In the genomic region with DNA sequence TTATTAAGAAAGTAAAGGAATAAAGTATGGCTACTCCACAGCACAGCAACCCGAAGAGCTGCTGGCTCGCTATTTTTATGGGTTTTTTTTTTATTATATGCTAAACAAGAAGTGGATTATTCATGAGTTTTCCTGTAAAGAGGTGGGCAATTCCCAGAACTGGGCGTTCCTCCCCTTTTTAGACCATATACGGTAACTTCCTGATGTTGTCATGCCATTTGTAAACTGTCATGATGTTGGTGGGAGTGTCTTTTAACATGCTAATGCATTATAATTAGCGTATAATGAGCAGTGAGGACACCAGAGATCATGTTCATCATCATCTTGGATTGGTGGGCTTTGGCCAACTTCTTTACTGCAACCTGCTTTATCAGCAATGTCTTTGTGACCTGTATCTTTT, we compare ENCODE assay signal across 20 cellular contexts.
DNase-seq lines count a peak whose midpoint lies in the region; ATAC-seq, FAIRE-seq and TF ChIP-seq lines count a peak whose summit lies in the region.
"Had no signal": no experiment of that assay in that cellular context is flagged by ENCODE, and none has a peak within 500 bp of the region (broad histone marks: within the 10 kb centered on the region; RNA-seq: fewer than 3 reads in every experiment).

No MANE protein-coding gene starts in this region.

- no peak for TF ChIP-seq CTCF in KMS-11 (conservative IDR thresholded peaks at IDR 0.05; ENCODE audit: low read depth, low read length)
- TF ChIP-seq CTCF in keratinocyte (optimal IDR thresholded peaks at IDR 0.05 in 1 of 3, IDR thresholded peaks at IDR 0.05 in 1 of 3, conservative IDR thresholded peaks at IDR 0.05 in 1 of 3; ENCODE audit: extremely low read depth in 1 of 3, insufficient read depth in 2 of 3, low read length in 3 of 3): no peak
- TF ChIP-seq CTCF in nephron (IDR thresholded peaks at IDR 0.05; ENCODE audit: unreplicated experiment in 3 of 3): no peak
- TF ChIP-seq CTCF in mucosa of descending colon (IDR thresholded peaks at IDR 0.05): no peak
- no peak for TF ChIP-seq CTCF in endothelial cell (IDR thresholded peaks at IDR 0.05; ENCODE audit: unreplicated experiment)

- H3K4me1 ChIP-seq in KMS-11 (ENCODE audit: low read depth, poor library complexity, severe bottlenecking) (peaks cover 41% of the 10 kb centered on the region), keratinocyte (ENCODE audit: control insufficient read depth, extremely low read depth, insufficient read depth, low read length) (peaks cover 10% of the 10 kb centered on the region), mucosa of descending colon (ENCODE audit: low read depth) (no peaks in the 10 kb centered on the region)
- H3K4me1 ChIP-seq: HAP-1 had no signal

- peak overlapping the region; percentile 83; the same call in 1 of the 2 replicates for H3K4me2 ChIP-seq in KMS-11
- H3K4me2 ChIP-seq in keratinocyte (ENCODE audit: control insufficient read depth, extremely low read depth, insufficient read depth, low read depth, low read length): no peak overlapping the region
- H3K4me2 ChIP-seq: BLaER1 had no signal

- H3K4me3 ChIP-seq in KMS-11 (IDR thresholded peaks at IDR 0.05; ENCODE audit: insufficient read depth, low read depth, low read length) (no peak overlapping the region), keratinocyte (ENCODE audit: control insufficient read depth in 2 of 3, extremely low read depth in 1 of 3, insufficient read depth in 2 of 3, low read depth in 1 of 3, low read length in 3 of 3) (no peak overlapping the region), mucosa of descending colon (no peak overlapping the region)
- H3K4me3 ChIP-seq: BLaER1, GM12878, HAP-1 had no signal

- H3K27me3 ChIP-seq in KMS-11 (ENCODE audit: insufficient read depth, low read depth) (no peaks in the 10 kb centered on the region), keratinocyte (ENCODE audit: control insufficient read depth, extremely low read depth, insufficient read depth, low read length) (no peaks in the 10 kb centered on the region)
- H3K27me3 ChIP-seq: BLaER1 had no signal

- H3K36me3 ChIP-seq in KMS-11 (ENCODE audit: insufficient read depth): no peaks in the 10 kb centered on the region
- no peaks in the 10 kb centered on the region for H3K36me3 ChIP-seq in keratinocyte (ENCODE audit: control insufficient read depth in 2 of 2, extremely low read depth in 1 of 2, insufficient read depth in 2 of 2, low read length in 2 of 2)
- H3K36me3 ChIP-seq in mucosa of descending colon (ENCODE audit: low read depth): no peaks in the 10 kb centered on the region
- H3K36me3 ChIP-seq: HAP-1 had no signal

- H3K27ac Mint-ChIP-seq in nephron: peak overlapping the region in 2 of 3 experiments; percentile 92 to 99
- no peak overlapping the region for H3K27ac Mint-ChIP-seq in endothelial cell (ENCODE audit: unreplicated experiment)
- H3K27ac Mint-ChIP-seq: B cell had no signal

- H3K9me1 ChIP-seq in keratinocyte (ENCODE audit: control insufficient read depth, extremely low read depth, insufficient read depth, low read length): no peaks in the 10 kb centered on the region

- H4K20me1 ChIP-seq in KMS-11 (ENCODE audit: insufficient read depth) (no peaks in the 10 kb centered on the region), keratinocyte (ENCODE audit: control insufficient read depth, extremely low read depth, insufficient read depth, low read length) (no peaks in the 10 kb centered on the region)
- H4K20me1 ChIP-seq: BLaER1 had no signal

- H2AFZ ChIP-seq in KMS-11 (ENCODE audit: low read depth) (no peak overlapping the region), keratinocyte (ENCODE audit: control insufficient read depth, low read length) (no peak overlapping the region)

- FAIRE-seq in keratinocyte (lab: Jason Lieb, UNC): peak; percentile 13
- FAIRE-seq: D721Med, GM12878 had no signal

- H3K9me3 Mint-ChIP-seq in nephron (peaks cover 5% of the 10 kb centered on the region), endothelial cell (ENCODE audit: unreplicated experiment) (no peaks in the 10 kb centered on the region)
- H3K9me3 Mint-ChIP-seq: CD4-positive, CD25-positive, alpha-beta regulatory T cell; CD8-positive, alpha-beta memory T cell had no signal

- H3K27ac ChIP-seq in KMS-11: no peak overlapping the region; the same call in 1 of the 2 replicates
- H3K27ac ChIP-seq in keratinocyte (ENCODE audit: control insufficient read depth, insufficient read depth, low read length): no peak overlapping the region
- H3K27ac ChIP-seq in caudate nucleus (ENCODE audit: low read depth, low read length): no peak overlapping the region
- H3K27ac ChIP-seq: BLaER1, C4-2B had no signal

- H3K9ac ChIP-seq in KMS-11 (no peak overlapping the region), keratinocyte (ENCODE audit: control insufficient read depth, extremely low read depth, insufficient read depth, low read length) (no peak overlapping the region)
- H3K9ac ChIP-seq: BLaER1 had no signal

- H3K36me3 Mint-ChIP-seq in nephron (ENCODE audit: low read depth) (no peaks in the 10 kb centered on the region), endothelial cell (ENCODE audit: low read depth, unreplicated experiment) (no peaks in the 10 kb centered on the region)

- no peak for ATAC-seq in mucosa of descending colon

- H3K9me3 ChIP-seq in keratinocyte (ENCODE audit: control insufficient read depth, low read depth, low read length): no peaks in the 10 kb centered on the region
- H3K9me3 ChIP-seq in mucosa of descending colon: no peaks in the 10 kb centered on the region
- H3K9me3 ChIP-seq: HAP-1 had no signal

- H3K27me3 Mint-ChIP-seq in nephron (ENCODE audit: low read depth) (no peaks in the 10 kb centered on the region), endothelial cell (ENCODE audit: unreplicated experiment) (no peaks in the 10 kb centered on the region)
- H3K27me3 Mint-ChIP-seq: B cell; CD4-positive, CD25-positive, alpha-beta regulatory T cell had no signal

- DNase-seq in keratinocyte (ENCODE audit: low read depth, low spot score) (no peak), mucosa of descending colon (no peak), endothelial cell (ENCODE audit: low spot score) (no peak), caudate nucleus (lab: John Stamatoyannopoulos, UW) (no peak), NCI-H510A treated with DMSO at 0.1 percent for 48 hours (lab: John Stamatoyannopoulos, UW) (no peak)
- DNase-seq: CD4-positive, CD25-positive, alpha-beta regulatory T cell; CD8-positive, alpha-beta memory T cell; DMS 273 treated with DMSO at 0.1 percent for 48 hours; DMS79; EL; GDM1; GOT3 had no signal

- H3K4me3 Mint-ChIP-seq in nephron: no peak overlapping the region
- no peak overlapping the region for H3K4me3 Mint-ChIP-seq in endothelial cell (ENCODE audit: unreplicated experiment)
- H3K4me3 Mint-ChIP-seq: B cell; CD4-positive, CD25-positive, alpha-beta regulatory T cell; CD8-positive, alpha-beta memory T cell had no signal

- intact Hi-C loops in mucosa of descending colon (cut with DNase I, micrococcal nuclease): no loop called here

- H3K79me2 ChIP-seq in KMS-11 (ENCODE audit: insufficient read depth, low read depth): no peaks in the 10 kb centered on the region
- no peaks in the 10 kb centered on the region for H3K79me2 ChIP-seq in keratinocyte (ENCODE audit: control insufficient read depth, insufficient read depth, low read length)

- dilution Hi-C loops in keratinocyte (cut with MboI; ENCODE audit: extremely low pct_ligation_motif_present, low sequenced_read_pairs): no loop called here

- H3K4me1 Mint-ChIP-seq in nephron (peaks cover 77% of the 10 kb centered on the region), endothelial cell (ENCODE audit: unreplicated experiment) (peaks cover 20% of the 10 kb centered on the region)
